ENCODE assay signal across 8 cellular contexts in genomic region chr12:85657836-85658235, GRCh38.
"Had no signal": no experiment of that assay in that cellular context is flagged by ENCODE, and none has a peak within 500 bp of the region (broad histone marks: within the 10 kb centered on the region; RNA-seq: fewer than 3 reads in every experiment).

No MANE protein-coding gene starts in this region.

- DNase-seq: GDM1, GF-D8 had no signal

- FAIRE-seq: G401.6, GM12878, GM12891, GM12892, GM18507, GM19239 had no signal

- H3K4me3 ChIP-seq: GM12878 had no signal
